ENCODE assay signal across 8 cellular contexts in the genomic region with DNA sequence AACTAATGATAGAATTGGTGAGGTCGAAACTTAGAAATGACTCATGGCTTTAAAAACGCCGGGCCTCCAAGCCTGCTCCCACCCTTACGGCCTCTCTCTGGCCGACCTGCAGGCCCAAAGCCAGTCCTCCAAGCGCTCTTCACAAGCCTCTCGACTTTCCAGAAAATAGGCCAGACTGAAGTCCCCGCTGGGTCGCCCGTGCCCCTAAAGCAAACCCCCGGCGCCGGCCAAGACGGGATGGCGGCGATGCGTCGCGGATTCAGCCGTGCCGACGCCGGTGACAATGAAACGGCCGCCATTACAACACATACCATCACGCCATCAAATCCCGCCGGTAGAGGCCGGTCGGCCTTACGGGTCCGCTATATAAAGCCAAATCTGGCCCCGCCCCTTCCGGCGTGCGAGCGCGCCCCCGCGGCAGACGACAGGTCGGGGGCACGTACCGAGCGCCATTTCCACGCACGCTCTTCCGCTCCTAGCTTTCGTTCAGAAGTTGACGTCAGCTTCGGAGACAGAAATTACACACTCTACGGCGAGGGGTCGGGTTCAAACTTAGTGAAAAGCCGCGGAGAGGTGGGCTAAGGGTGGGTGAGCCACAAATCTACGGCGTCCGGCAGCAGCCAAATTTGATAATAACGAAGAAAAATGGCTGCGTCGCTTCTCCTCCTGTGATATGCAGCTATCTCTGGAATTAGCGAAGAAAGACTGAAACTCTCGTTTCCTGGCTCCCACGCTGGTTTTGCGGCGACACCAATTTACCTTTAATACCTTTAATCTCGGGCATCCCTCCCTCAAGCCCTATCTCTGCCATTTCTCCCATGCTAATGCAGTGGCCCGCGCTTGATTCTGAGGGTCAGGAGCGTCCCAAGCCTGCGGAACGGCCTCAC. TPM values are rescaled to one million over a fixed set of nuclear protein-coding genes. Genes with fewer than 3 reads are reported as not detected.
DNase-seq lines count a peak whose midpoint lies in the region; ATAC-seq and TF ChIP-seq lines count a peak whose summit lies in the region.

A gene (minus strand): TSS at position 340 of the 887 bp plus-strand sequence. CDS start 26 bp downstream, at position 314.

- H3K9me3 ChIP-seq in Peyer's patch (no peaks in the 10 kb centered on the region), muscle layer of duodenum (ENCODE audit: control insufficient read depth in 1 of 2, low read length in 2 of 2) (no peaks in the 10 kb centered on the region)

- peak in 5 of 6 experiments; percentile 15 to 48 (median 36) for TF ChIP-seq CTCF in Peyer's patch (IDR thresholded peaks at IDR 0.05)

- DNase-seq in DMS153 treated with DMSO at 0.1 percent for 48 hours (lab: John Stamatoyannopoulos, UW; ENCODE audit: unreplicated experiment) (peak; percentile 90), KG1 (lab: John Stamatoyannopoulos, UW) (peak; percentile 93), Peyer's patch (peak; percentile 97 to 98 (median 97))
- DNase-seq in activated T-cell treated with anti-CD3 and anti-CD28 coated beads, Interleukin-2, amount 50 U/mL, for 48 hours, result peak; percentile 98
- peak; percentile 93 to 95 for DNase-seq in stimulated activated CD8-positive, alpha-beta memory T cell treated with anti-CD3 and anti-CD28 coated beads, Interleukin-7, amount 100 ng/mL, for 4 hours (ENCODE audit: low read depth in 2 of 2)

- H3K4me3 ChIP-seq in Peyer's patch (peak within 1 kb of the TSS; percentile 68 to 77 (median 71)), muscle layer of duodenum (ENCODE audit: low read depth in 1 of 2, low read length in 2 of 2) (peak within 1 kb of the TSS; percentile 85 to 98)

- peak within 1 kb of the TSS; percentile 89 to 99 (median 94) for H3K27ac ChIP-seq in Peyer's patch
- peak within 1 kb of the TSS; percentile 99 for H3K27ac ChIP-seq in muscle layer of duodenum (ENCODE audit: low read length)

- H3K4me1 ChIP-seq in Peyer's patch, result peaks cover 5 to 37% (median 25%) of the 10 kb centered on the region in 4 donors
- peaks cover 20 to 31% of the 10 kb centered on the region in 2 donors for H3K4me1 ChIP-seq in muscle layer of duodenum (ENCODE audit: control insufficient read depth in 1 of 2, insufficient read depth in 2 of 2, low read length in 2 of 2)

- TF ChIP-seq POLR2A in Peyer's patch (IDR thresholded peaks at IDR 0.05), result peak; percentile 88 to 96

- H3K36me3 ChIP-seq in Peyer's patch (peaks cover 0 to 34% (median 2%) of the 10 kb centered on the region in 3 donors), muscle layer of duodenum (ENCODE audit: control insufficient read depth in 1 of 2, insufficient read depth in 2 of 2, low read length in 2 of 2) (peaks cover 28 to 37% of the 10 kb centered on the region in 2 donors)

- H3K27me3 ChIP-seq in Peyer's patch, result no peaks in the 10 kb centered on the region
- no peaks in the 10 kb centered on the region for H3K27me3 ChIP-seq in muscle layer of duodenum (ENCODE audit: low read depth, low read length)

- peak; percentile 74 for ATAC-seq in GM21717 (IDR thresholded peaks at IDR 0.05; ENCODE audit: unreplicated experiment)
- ATAC-seq in esophagus mucosa, result peak; percentile 87

RNA-seq across cellular contexts. Expression of the gene that starts here (rescaled TPM):
- total RNA-seq in Peyer's patch (1,000 to 10,000 TPM in 3 of 4 donors, 100 to 1,000 TPM in 1; 736 to 1,914 (median 1,266) TPM), esophagus mucosa (1,774 TPM)

Comparison
In these comparisons a context has a peak if more than half of its experiments do, and no peak if none do; other contexts are left out.
1. Peak in every context shown above with its lines: DNase-seq, ATAC-seq, H3K4me3 ChIP-seq and H3K27ac ChIP-seq.